ENCODE assay signal across 10 cellular contexts in genomic region chr20:46990017-46990810, GRCh38.
DNase-seq lines count a peak whose midpoint lies in the region; FAIRE-seq and TF ChIP-seq lines count a peak whose summit lies in the region.
"Had no signal": no experiment of that assay in that cellular context is flagged by ENCODE, and none has a peak within 500 bp of the region (broad histone marks: within the 10 kb centered on the region; RNA-seq: fewer than 3 reads in every experiment).

No MANE protein-coding gene starts in this region.

- H3K36me3 Mint-ChIP-seq in activated T-helper 1 cell treated with anti-CD3 and anti-CD28 coated beads, Interleukin-12 subunit alpha, Interleukin-12 subunit beta, Interleukin-2, Interleukin-4 antibody, amounts not matched to agents 30 ng/mL and 10 ng/mL and 1 ng/mL, durations not matched to agents 14 hours and 24 hours and 36 hours (ENCODE audit: low read depth): peaks cover 5% of the 10 kb centered on the region
- H3K36me3 Mint-ChIP-seq in mesothelial cell of epicardium (no peaks in the 10 kb centered on the region), chondrocyte (ENCODE audit: low read depth) (peaks cover 2% of the 10 kb centered on the region)
- H3K36me3 Mint-ChIP-seq: WTC11 had no signal

- peak; percentile 42 for FAIRE-seq in urothelium cell line (lab: Jason Lieb, UNC)

- DNase-seq in activated naive CD4-positive, alpha-beta T cell treated with Interleukin-2 at 50 U/mL for 16 hours: peak; percentile 39
- no peak for DNase-seq in activated naive CD4-positive, alpha-beta T cell (lab: John Stamatoyannopoulos, UW)
- peak; percentile 68 for DNase-seq in activated T-helper 1 cell treated with anti-CD3 and anti-CD28 coated beads, Interleukin-12 subunit alpha, Interleukin-12 subunit beta, Interleukin-2, Interleukin-4 antibody, amounts not matched to agents 30 ng/mL and 10 ng/mL and 1 ng/mL, durations not matched to agents 14 hours and 24 hours and 36 hours (ENCODE audit: low spot score)
- DNase-seq in mesothelial cell of epicardium (ENCODE audit: low spot score in 2 of 2, unreplicated experiment in 2 of 2): no peak
- no peak for DNase-seq in urothelium cell line (ENCODE audit: low spot score)
- DNase-seq in dermis blood vessel endothelial cell: no peak
- no peak for DNase-seq in NCI-H2196 treated with DMSO at 0.1 percent for 48 hours (lab: John Stamatoyannopoulos, UW; ENCODE audit: unreplicated experiment)
- no peak for DNase-seq in chondrocyte (ENCODE audit: low spot score)

- intact Hi-C loops in activated T-helper 1 cell treated with anti-CD3 and anti-CD28 coated beads, Interleukin-12 subunit alpha, Interleukin-12 subunit beta, Interleukin-2, Interleukin-4 antibody, amounts not matched to agents 30 ng/mL and 10 ng/mL and 1 ng/mL, durations not matched to agents 14 hours and 24 hours and 36 hours (cut with micrococcal nuclease): loop anchor here (5.0 to 10.0 kb wide), 3 partner anchors 303 to 625 kb away; partner anchors contain the start of genes OCSTAMP and TP53RK

- no peak for TF ChIP-seq CTCF in mesothelial cell of epicardium (IDR thresholded peaks at IDR 0.05; ENCODE audit: unreplicated experiment)
- TF ChIP-seq CTCF in chondrocyte (IDR thresholded peaks at IDR 0.05): no peak

- no peaks in the 10 kb centered on the region for H3K9me3 Mint-ChIP-seq in activated T-helper 1 cell treated with anti-CD3 and anti-CD28 coated beads, Interleukin-12 subunit alpha, Interleukin-12 subunit beta, Interleukin-2, Interleukin-4 antibody, amounts not matched to agents 30 ng/mL and 10 ng/mL and 1 ng/mL, durations not matched to agents 14 hours and 24 hours and 36 hours
- H3K9me3 Mint-ChIP-seq in mesothelial cell of epicardium (no peaks in the 10 kb centered on the region), chondrocyte (ENCODE audit: low read depth) (no peaks in the 10 kb centered on the region)
- H3K9me3 Mint-ChIP-seq: central memory CD8-positive, alpha-beta T cell had no signal

- H3K4me3 Mint-ChIP-seq in activated T-helper 1 cell treated with anti-CD3 and anti-CD28 coated beads, Interleukin-12 subunit alpha, Interleukin-12 subunit beta, Interleukin-2, Interleukin-4 antibody, amounts not matched to agents 30 ng/mL and 10 ng/mL and 1 ng/mL, durations not matched to agents 14 hours and 24 hours and 36 hours: peak overlapping the region; percentile 70
- H3K4me3 Mint-ChIP-seq in mesothelial cell of epicardium (no peak overlapping the region), chondrocyte (ENCODE audit: unreplicated experiment) (no peak overlapping the region)
- H3K4me3 Mint-ChIP-seq: central memory CD8-positive, alpha-beta T cell; WTC11 had no signal

- no peaks in the 10 kb centered on the region for H3K27me3 Mint-ChIP-seq in activated T-helper 1 cell treated with anti-CD3 and anti-CD28 coated beads, Interleukin-12 subunit alpha, Interleukin-12 subunit beta, Interleukin-2, Interleukin-4 antibody, amounts not matched to agents 30 ng/mL and 10 ng/mL and 1 ng/mL, durations not matched to agents 14 hours and 24 hours and 36 hours (ENCODE audit: insufficient read depth)
- H3K27me3 Mint-ChIP-seq in mesothelial cell of epicardium (ENCODE audit: low read depth) (no peaks in the 10 kb centered on the region), chondrocyte (ENCODE audit: low read depth) (peaks cover 50% of the 10 kb centered on the region)

- peak overlapping the region; percentile 82 for H3K27ac Mint-ChIP-seq in activated T-helper 1 cell treated with anti-CD3 and anti-CD28 coated beads, Interleukin-12 subunit alpha, Interleukin-12 subunit beta, Interleukin-2, Interleukin-4 antibody, amounts not matched to agents 30 ng/mL and 10 ng/mL and 1 ng/mL, durations not matched to agents 14 hours and 24 hours and 36 hours
- H3K27ac Mint-ChIP-seq in mesothelial cell of epicardium (peak overlapping the region; percentile 93), chondrocyte (ENCODE audit: unreplicated experiment) (no peak overlapping the region)
- H3K27ac Mint-ChIP-seq: WTC11 had no signal

- peaks cover 53% of the 10 kb centered on the region for H3K4me1 Mint-ChIP-seq in activated T-helper 1 cell treated with anti-CD3 and anti-CD28 coated beads, Interleukin-12 subunit alpha, Interleukin-12 subunit beta, Interleukin-2, Interleukin-4 antibody, amounts not matched to agents 30 ng/mL and 10 ng/mL and 1 ng/mL, durations not matched to agents 14 hours and 24 hours and 36 hours (ENCODE audit: low read depth)
- H3K4me1 Mint-ChIP-seq in mesothelial cell of epicardium: peaks cover 17% of the 10 kb centered on the region
- H3K4me1 Mint-ChIP-seq in chondrocyte (ENCODE audit: low read depth): no peaks in the 10 kb centered on the region
- H3K4me1 Mint-ChIP-seq: central memory CD8-positive, alpha-beta T cell had no signal

Comparison
In these comparisons a context has a peak if more than half of its experiments do, and no peak if none do; other contexts are left out.
1. DNase-seq: peak in activated naive CD4-positive, alpha-beta T cell treated with Interleukin-2 at 50 U/mL for 16 hours (single experiment) and activated T-helper 1 cell treated with anti-CD3 and anti-CD28 coated beads, Interleukin-12 subunit alpha, Interleukin-12 subunit beta, Interleukin-2, Interleukin-4 antibody, amounts not matched to agents 30 ng/mL and 10 ng/mL and 1 ng/mL, durations not matched to agents 14 hours and 24 hours and 36 hours (single experiment); none in activated naive CD4-positive, alpha-beta T cell (0 of 4), mesothelial cell of epicardium (0 of 2), urothelium cell line (single experiment), dermis blood vessel endothelial cell (single experiment), NCI-H2196 treated with DMSO at 0.1 percent for 48 hours (single experiment) and chondrocyte (single experiment).